In genomic region chr3:19213608-19214220, GRCh38 we compare ENCODE assay signal across 11 cellular contexts.
DNase-seq lines count a peak whose midpoint lies in the region; ATAC-seq, FAIRE-seq and TF ChIP-seq lines count a peak whose summit lies in the region.
"Had no signal": no experiment of that assay in that cellular context is flagged by ENCODE, and none has a peak within 500 bp of the region (broad histone marks: within the 10 kb centered on the region; RNA-seq: fewer than 3 reads in every experiment).

No MANE protein-coding gene starts in this region.

- intact Hi-C loops in left cardiac atrium (cut with DNase I) (no loop called here), Right ventricle myocardium inferior (cut with DNase I) (no loop called here), upper lobe of right lung (cut with DNase I) (no loop called here)

- FAIRE-seq in bronchial epithelial cell (lab: Jason Lieb, UNC), result no peak

- H3K4me1 ChIP-seq in upper lobe of right lung, result no peaks in the 10 kb centered on the region

- H3K27ac ChIP-seq in upper lobe of right lung, result no peak overlapping the region
- H3K27ac ChIP-seq: epithelial cell of prostate had no signal

- H3K27me3 ChIP-seq in bronchial epithelial cell (ENCODE audit: control insufficient read depth, insufficient read depth, low read length), result no peaks in the 10 kb centered on the region
- H3K27me3 ChIP-seq in upper lobe of right lung, result no peaks in the 10 kb centered on the region

- DNase-seq in left cardiac atrium, result peak; percentile 12
- no peak for DNase-seq in Right ventricle myocardium inferior (ENCODE audit: missing footprints)
- peak; percentile 86 to 94 for DNase-seq in Kasumi-1 (lab: John Stamatoyannopoulos, UW)
- peak; percentile 7 for DNase-seq in bronchial epithelial cell (ENCODE audit: low read depth)
- DNase-seq in upper lobe of right lung, result no peak
- DNase-seq in T-helper 1 cell, result no peak
- DNase-seq in activated T-cell treated with anti-CD3 and anti-CD28 coated beads, Interleukin-2, amount 50 U/mL, for 1 hour, result no peak
- no peak for DNase-seq in DMS114 treated with DMSO at 0.1 percent for 48 hours (lab: John Stamatoyannopoulos, UW; ENCODE audit: unreplicated experiment)
- DNase-seq: CD8-positive, alpha-beta memory T cell; NCI-H1105 treated with DMSO at 0.1 percent for 48 hours had no signal

- ATAC-seq in left cardiac atrium, result no peak
- ATAC-seq in Right ventricle myocardium inferior, result no peak
- ATAC-seq in upper lobe of right lung, result peak; percentile 53

- H3K4me3 ChIP-seq in bronchial epithelial cell (ENCODE audit: low read depth, low read length) (no peak overlapping the region), upper lobe of right lung (no peak overlapping the region)

- H3K36me3 ChIP-seq in bronchial epithelial cell (ENCODE audit: control insufficient read depth, insufficient read depth, low read length) (no peaks in the 10 kb centered on the region), upper lobe of right lung (no peaks in the 10 kb centered on the region)

- no peaks in the 10 kb centered on the region for H3K9me3 ChIP-seq in upper lobe of right lung

- TF ChIP-seq CTCF in bronchial epithelial cell (IDR thresholded peaks at IDR 0.05; ENCODE audit: insufficient read depth, low read length, severe bottlenecking) (no peak), upper lobe of right lung (IDR thresholded peaks at IDR 0.05) (no peak)

Comparison
In these comparisons a context has a peak if more than half of its experiments do, and no peak if none do; other contexts are left out.
1. DNase-seq: peak in left cardiac atrium (single experiment), Kasumi-1 (2 of 2) and bronchial epithelial cell (single experiment); none in Right ventricle myocardium inferior (single experiment), upper lobe of right lung (single experiment), T-helper 1 cell (0 of 5), activated T-cell treated with anti-CD3 and anti-CD28 coated beads, Interleukin-2, amount 50 U/mL, for 1 hour (single experiment) and DMS114 treated with DMSO at 0.1 percent for 48 hours (single experiment).